In genomic region chr6:163413345-163414116, GRCh38 we compare ENCODE assay signal across 8 cellular contexts. TPM values are rescaled to one million over a fixed set of nuclear protein-coding genes. Genes with fewer than 3 reads are reported as not detected.
A peak's percentile ranks its signal among the peaks of the same experiment; 100 is the strongest.
DNase-seq lines count a peak whose midpoint lies in the region; ATAC-seq lines count a peak whose summit lies in the region.

No MANE protein-coding gene starts in this region.

- no peaks in the 10 kb centered on the region for H3K27me3 ChIP-seq in mesenchymal stem cell (ENCODE audit: control insufficient read depth in 1 of 2, insufficient read depth in 1 of 2, low read length in 2 of 2)

- H2AK5ac ChIP-seq in mesenchymal stem cell (ENCODE audit: low read length, severe bottlenecking) = no peak overlapping the region

- WGBS in mesenchymal stem cell = under 1% methylated on average over 66 of the region's 109 CpGs

- H2AFZ ChIP-seq in mesenchymal stem cell (ENCODE audit: low read depth, low read length) = peak overlapping the region; percentile 81

- peak overlapping the region; percentile 96 for H2BK5ac ChIP-seq in mesenchymal stem cell (ENCODE audit: low read depth, low read length, poor library complexity, severe bottlenecking)

- H3K4ac ChIP-seq in mesenchymal stem cell (ENCODE audit: low read depth in 1 of 2, low read length in 2 of 2) = peak overlapping the region; percentile 83 to 95

- H3K27ac Mint-ChIP-seq in activated CD8-positive, alpha-beta memory T cell treated with anti-CD3 and anti-CD28 coated beads, Interleukin-2, amount 10 ng/mL, durations not matched to agents 7 days and 5 days = peak overlapping the region; percentile 87
- peak overlapping the region; percentile 80 to 90 for H3K27ac Mint-ChIP-seq in effector memory CD8-positive, alpha-beta T cell

- H2BK15ac ChIP-seq in mesenchymal stem cell (ENCODE audit: low read depth, poor library complexity, severe bottlenecking) = peak overlapping the region; percentile 87

- no peaks in the 10 kb centered on the region for H3K9me3 Mint-ChIP-seq in activated CD8-positive, alpha-beta memory T cell treated with anti-CD3 and anti-CD28 coated beads, Interleukin-2, amount 10 ng/mL, durations not matched to agents 7 days and 5 days (ENCODE audit: low read depth)
- no peaks in the 10 kb centered on the region for H3K9me3 Mint-ChIP-seq in effector memory CD8-positive, alpha-beta T cell

- H3K27me3 Mint-ChIP-seq in activated CD8-positive, alpha-beta memory T cell treated with anti-CD3 and anti-CD28 coated beads, Interleukin-2, amount 10 ng/mL, durations not matched to agents 7 days and 5 days = peaks cover 15% of the 10 kb centered on the region
- H3K27me3 Mint-ChIP-seq in effector memory CD8-positive, alpha-beta T cell = peaks cover 0 to 8% of the 10 kb centered on the region in 2 donors

- H3K4me1 Mint-ChIP-seq in activated CD8-positive, alpha-beta memory T cell treated with anti-CD3 and anti-CD28 coated beads, Interleukin-2, amount 10 ng/mL, durations not matched to agents 7 days and 5 days = peaks cover 23% of the 10 kb centered on the region
- H3K4me1 Mint-ChIP-seq in effector memory CD8-positive, alpha-beta T cell (ENCODE audit: low read depth in 2 of 2) = peaks cover 18 to 29% of the 10 kb centered on the region in 2 donors

- H3K4me3 ChIP-seq in mesenchymal stem cell (ENCODE audit: insufficient read depth in 1 of 2, low read depth in 1 of 2, low read length in 2 of 2) = peak overlapping the region; percentile 87 to 97

- peak overlapping the region in 1 of 2 experiments; percentile 92 for H3K23ac ChIP-seq in mesenchymal stem cell (ENCODE audit: low read length in 2 of 2)

- H4K8ac ChIP-seq in mesenchymal stem cell (ENCODE audit: low read length) = peak overlapping the region; percentile 98

- H3K4me2 ChIP-seq in mesenchymal stem cell (ENCODE audit: low read length, poor library complexity, severe bottlenecking) = peak overlapping the region; percentile 71

- CTCF ChIA-PET in activated CD8-positive, alpha-beta memory T cell treated with anti-CD3 and anti-CD28 coated beads, Interleukin-2, amount 10 ng/mL, durations not matched to agents 7 days and 5 days (lab: Charles Lee) = no interaction called here

- H3K18ac ChIP-seq in mesenchymal stem cell (ENCODE audit: low read depth in 1 of 2, low read length in 2 of 2) = peak overlapping the region; percentile 94 to 99

- peaks cover 2% of the 10 kb centered on the region for H3K36me3 Mint-ChIP-seq in activated CD8-positive, alpha-beta memory T cell treated with anti-CD3 and anti-CD28 coated beads, Interleukin-2, amount 10 ng/mL, durations not matched to agents 7 days and 5 days
- H3K36me3 Mint-ChIP-seq in effector memory CD8-positive, alpha-beta T cell (ENCODE audit: insufficient read depth) = peaks cover 28% of the 10 kb centered on the region

- H3K79me1 ChIP-seq in mesenchymal stem cell (replicated peaks; ENCODE audit: low read length, poor library complexity, severe bottlenecking) = peaks cover 2% of the 10 kb centered on the region

- H3K27ac ChIP-seq in mesenchymal stem cell (ENCODE audit: low read length, poor library complexity, severe bottlenecking) = peak overlapping the region; percentile 93

- peak overlapping the region; percentile 93 for H3K9ac ChIP-seq in mesenchymal stem cell (ENCODE audit: low read length)

- H3K36me3 ChIP-seq in mesenchymal stem cell (ENCODE audit: control insufficient read depth in 1 of 2, insufficient read depth in 2 of 2, low read depth in 1 of 2, low read length in 2 of 2) = no peaks in the 10 kb centered on the region

- H3K4me3 Mint-ChIP-seq in activated CD8-positive, alpha-beta memory T cell treated with anti-CD3 and anti-CD28 coated beads, Interleukin-2, amount 10 ng/mL, durations not matched to agents 7 days and 5 days = peak overlapping the region; percentile 78
- H3K4me3 Mint-ChIP-seq in effector memory CD8-positive, alpha-beta T cell = peak overlapping the region; percentile 81

- H2BK120ac ChIP-seq in mesenchymal stem cell (ENCODE audit: low read depth, low read length) = peak overlapping the region; percentile 99

- H4K91ac ChIP-seq in mesenchymal stem cell (ENCODE audit: low read length) = peak overlapping the region; percentile 92

- peak overlapping the region; percentile 22 to 98 for H3K14ac ChIP-seq in mesenchymal stem cell (ENCODE audit: low read length in 2 of 2)

- peaks cover 5% of the 10 kb centered on the region for H3K4me1 ChIP-seq in mesenchymal stem cell (ENCODE audit: control insufficient read depth, insufficient read depth, low read depth, low read length)

- ATAC-seq in GM18873 (IDR thresholded peaks at IDR 0.05; ENCODE audit: low FRiP score, unreplicated experiment) = peak; percentile 42
- ATAC-seq in HG03103 (IDR thresholded peaks at IDR 0.05; ENCODE audit: low read depth, unreplicated experiment) = peak; percentile 37
- peak; percentile 65 for ATAC-seq in activated CD8-positive, alpha-beta memory T cell treated with anti-CD3 and anti-CD28 coated beads, Interleukin-2, amount 10 ng/mL, durations not matched to agents 7 days and 5 days
- ATAC-seq in effector memory CD8-positive, alpha-beta T cell (replicated peaks) = peak; percentile 68

- DNase-seq in Ammon's horn (ENCODE audit: low spot score) = peak; percentile 93
- DNase-seq in NCI-H748 treated with DMSO at 0.1 percent for 48 hours (lab: John Stamatoyannopoulos, UW) = peak; percentile 58
- DNase-seq in activated CD8-positive, alpha-beta memory T cell treated with anti-CD3 and anti-CD28 coated beads, Interleukin-2, amount 10 ng/mL, durations not matched to agents 7 days and 5 days = peak; percentile 89
- peak; percentile 89 to 93 (median 91) for DNase-seq in effector memory CD8-positive, alpha-beta T cell
- DNase-seq in mesenchymal stem cell = peak; percentile 90
- peak; percentile 81 for DNase-seq in stimulated activated CD8-positive, alpha-beta memory T cell treated with anti-CD3 and anti-CD28 coated beads, Interleukin-12 subunit alpha, Interleukin-12 subunit beta, amount 100 ng/mL, for 1 hour (ENCODE audit: low read depth)

- peak overlapping the region; percentile 61 to 82 for H2BK12ac ChIP-seq in mesenchymal stem cell (ENCODE audit: low read length in 2 of 2)

- no peaks in the 10 kb centered on the region for H3K9me3 ChIP-seq in mesenchymal stem cell (ENCODE audit: control insufficient read depth, low read length)

RNA-seq across cellular contexts. Expression of gene QKI, which starts 1.0 kb away (rescaled TPM):
- 10 to 100 TPM; 69.0 to 70.6 TPM for total RNA-seq in activated CD8-positive, alpha-beta memory T cell treated with anti-CD3 and anti-CD28 coated beads, Interleukin-2, amount 10 ng/mL, durations not matched to agents 7 days and 5 days
- 92.5 TPM for polyA plus RNA-seq in mesenchymal stem cell (2013, experiment 1 of 2)
- polyA plus RNA-seq in mesenchymal stem cell (2013, experiment 2 of 2) = 90.5 TPM

Comparison
In these comparisons a context has a peak if more than half of its experiments do, and no peak if none do; other contexts are left out.
1. Peak in every context shown above with its lines: DNase-seq, ATAC-seq, H3K4me3 ChIP-seq and H3K27ac ChIP-seq.